9 cellular contexts compared by ENCODE assay signal in genomic region chr1:235888119-235888643, GRCh38. TPM values are rescaled to one million over a fixed set of nuclear protein-coding genes. Genes with fewer than 3 reads are reported as not detected.
DNase-seq lines count a peak whose midpoint lies in the region; ATAC-seq and TF ChIP-seq lines count a peak whose summit lies in the region.
"Had no signal": no experiment of that assay in that cellular context is flagged by ENCODE, and none has a peak within 500 bp of the region (broad histone marks: within the 10 kb centered on the region; RNA-seq: fewer than 3 reads in every experiment).

No MANE protein-coding gene starts in this region.

- no peak for TF ChIP-seq EP300 in transverse colon (IDR thresholded peaks at IDR 0.05; ENCODE audit: low read depth)

- H3K9me3 ChIP-seq in BE2C (no peaks in the 10 kb centered on the region), transverse colon (no peaks in the 10 kb centered on the region)

- intact Hi-C loops in transverse colon (cut with DNase I; ENCODE audit: low total_unique reads): no loop called here

- H3K9me3 Mint-ChIP-seq in chondrocyte (ENCODE audit: low read depth): no peaks in the 10 kb centered on the region
- H3K9me3 Mint-ChIP-seq: brain had no signal

- DNase-seq in activated CD4-positive, alpha-beta T cell treated with anti-CD3 and anti-CD28 coated beads, Interleukin-2, amount 50 U/mL, for 1 hour: peak; percentile 31
- DNase-seq in stimulated activated CD4-positive, alpha-beta T cell treated with anti-CD3 and anti-CD28 coated beads, Interleukin-12 subunit alpha, Interleukin-12 subunit beta, amount 100 ng/mL, for 24 hours (ENCODE audit: low read depth in 2 of 2): peak; percentile 23 to 56
- DNase-seq in chondrocyte (ENCODE audit: low spot score) (no peak), NCI-H526 treated with DMSO at 0.1 percent for 48 hours (lab: John Stamatoyannopoulos, UW) (no peak), BE2C (no peak), transverse colon (no peak)

- no peak overlapping the region for H3K27ac Mint-ChIP-seq in chondrocyte (ENCODE audit: unreplicated experiment)
- H3K27ac Mint-ChIP-seq: brain had no signal

- H3K4me1 Mint-ChIP-seq in chondrocyte (ENCODE audit: low read depth): peaks cover 7% of the 10 kb centered on the region

- 67 to 71% methylated on average over 8 of the region's 8 CpGs for WGBS in transverse colon (ENCODE audit: low coverage in 1 of 2), 2 donors

- TF ChIP-seq CTCF in chondrocyte (IDR thresholded peaks at IDR 0.05) (no peak), BE2C (IDR thresholded peaks at IDR 0.05; ENCODE audit: low read depth, low read length) (no peak), transverse colon (IDR thresholded peaks at IDR 0.05) (no peak)

- peak; percentile 56 for ATAC-seq in GM18870 (IDR thresholded peaks at IDR 0.05; ENCODE audit: unreplicated experiment)
- peak; percentile 87 for ATAC-seq in HG02885 (IDR thresholded peaks at IDR 0.05; ENCODE audit: poor library complexity, unreplicated experiment)

- no peaks in the 10 kb centered on the region for H3K27me3 Mint-ChIP-seq in chondrocyte (ENCODE audit: low read depth)
- H3K27me3 Mint-ChIP-seq: brain had no signal

- H3K4me3 Mint-ChIP-seq in chondrocyte (ENCODE audit: unreplicated experiment): no peak overlapping the region
- H3K4me3 Mint-ChIP-seq: brain had no signal

- H3K4me3 ChIP-seq in BE2C (ENCODE audit: low read depth, low read length) (no peak overlapping the region), transverse colon (no peak overlapping the region)

- H3K36me3 ChIP-seq in BE2C: no peaks in the 10 kb centered on the region
- no peaks in the 10 kb centered on the region for H3K36me3 ChIP-seq in transverse colon

- in situ Hi-C loops in transverse colon (cut with MboI; ENCODE audit: low pct_ligation_motif_present in 1 of 4, low pct_unique_long_range_greater_than_20kb in 1 of 4, low sequenced_read_pairs in 3 of 4): no loop called here

- TF ChIP-seq POLR2A in transverse colon (IDR thresholded peaks at IDR 0.05): no peak

- H3K27me3 ChIP-seq in BE2C (no peaks in the 10 kb centered on the region), transverse colon (no peaks in the 10 kb centered on the region)

- no peak overlapping the region for H3K27ac ChIP-seq in transverse colon

- peaks cover 3% of the 10 kb centered on the region for H3K4me1 ChIP-seq in BE2C
- H3K4me1 ChIP-seq in transverse colon: peaks cover 0 to 28% (median 2%) of the 10 kb centered on the region in 4 donors

- no peaks in the 10 kb centered on the region for H3K36me3 Mint-ChIP-seq in chondrocyte (ENCODE audit: low read depth)
- H3K36me3 Mint-ChIP-seq: brain had no signal

RNA-seq across cellular contexts. Expression of gene LYST, which starts 21.5 kb away (rescaled TPM):
- total RNA-seq in chondrocyte (14.9 to 16.4 TPM (median 16.0 TPM) in 3 replicates), transverse colon (10 to 100 TPM; 22.8 to 46.7 (median 32.1) TPM)
- 8.4 TPM for polyA plus RNA-seq in BE2C (2012; ENCODE audit: insufficient read depth, insufficient read length, low read depth)

Comparison
In these comparisons a context has a peak if more than half of its experiments do, and no peak if none do; other contexts are left out.
1. DNase-seq: peak in activated CD4-positive, alpha-beta T cell treated with anti-CD3 and anti-CD28 coated beads, Interleukin-2, amount 50 U/mL, for 1 hour (single experiment) and stimulated activated CD4-positive, alpha-beta T cell treated with anti-CD3 and anti-CD28 coated beads, Interleukin-12 subunit alpha, Interleukin-12 subunit beta, amount 100 ng/mL, for 24 hours (2 of 2); none in chondrocyte (single experiment), NCI-H526 treated with DMSO at 0.1 percent for 48 hours (single experiment), BE2C (single experiment) and transverse colon (single experiment).